In genomic region chr1:205396972-205397616, GRCh38 we compare ENCODE assay signal across 9 cellular contexts. TPM values are rescaled to one million over a fixed set of nuclear protein-coding genes. Genes with fewer than 3 reads are reported as not detected.
DNase-seq lines count a peak whose midpoint lies in the region; ATAC-seq lines count a peak whose summit lies in the region.
"Had no signal": no experiment of that assay in that cellular context is flagged by ENCODE, and none has a peak within 500 bp of the region (broad histone marks: within the 10 kb centered on the region; RNA-seq: fewer than 3 reads in every experiment).

No MANE protein-coding gene starts in this region.

- no peaks in the 10 kb centered on the region for H3K27me3 ChIP-seq in naive thymus-derived CD4-positive, alpha-beta T cell (ENCODE audit: control insufficient read depth in 2 of 2, insufficient read depth in 2 of 2, low read length in 2 of 2)

- H3K4me3 Mint-ChIP-seq in naive thymus-derived CD4-positive, alpha-beta T cell = no peak overlapping the region
- H3K4me3 Mint-ChIP-seq: stimulated activated naive CD8-positive, alpha-beta T cell treated with anti-CD3 and anti-CD28 coated beads, Interleukin-15, Interleukin-2, amounts not matched to agents 100 ng/mL and 50 ng/mL, for 24 hours had no signal

- POLR2A ChIA-PET in naive thymus-derived CD4-positive, alpha-beta T cell (lab: Charles Lee) = interaction anchor here (0.5 kb wide), 1 partner anchor 819 kb away, joined by 3 read pairs; no protein-coding TSS in a partner anchor

- ATAC-seq in esophagus mucosa (peak; percentile 69), GM19452 (IDR thresholded peaks at IDR 0.05; ENCODE audit: unreplicated experiment) (no peak), HG02885 (IDR thresholded peaks at IDR 0.05; ENCODE audit: poor library complexity, unreplicated experiment) (no peak)
- ATAC-seq in naive thymus-derived CD4-positive, alpha-beta T cell = peak; percentile 37

- peaks cover 3 to 46% (median 14%) of the 10 kb centered on the region in 5 donors for H3K27me3 Mint-ChIP-seq in naive thymus-derived CD4-positive, alpha-beta T cell

- DNase-seq in A172 (ENCODE audit: low spot score) = peak; percentile 76
- peak; percentile 71 for DNase-seq in ELF-1 (ENCODE audit: low read depth, low spot score)
- DNase-seq in NCI-H1417 treated with DMSO at 0.1 percent for 48 hours (lab: John Stamatoyannopoulos, UW) = peak; percentile 29
- peak; percentile 48 for DNase-seq in SK-N-DZ (ENCODE audit: low spot score)
- peak in 5 of 9 donors; percentile 14 to 32 (median 15) for DNase-seq in naive thymus-derived CD4-positive, alpha-beta T cell

- H3K9me3 ChIP-seq in naive thymus-derived CD4-positive, alpha-beta T cell (ENCODE audit: control insufficient read depth in 2 of 3, low read length in 3 of 3) = no peaks in the 10 kb centered on the region

- H3K4me1 Mint-ChIP-seq in naive thymus-derived CD4-positive, alpha-beta T cell = peaks cover 0 to 10% (median 0%) of the 10 kb centered on the region in 7 donors

- H3K27ac ChIP-seq in naive thymus-derived CD4-positive, alpha-beta T cell (ENCODE audit: low read depth, low read length) = no peak overlapping the region

- H3K36me3 ChIP-seq in naive thymus-derived CD4-positive, alpha-beta T cell (ENCODE audit: control insufficient read depth in 2 of 3, insufficient read depth in 3 of 3, low read length in 3 of 3) = no peaks in the 10 kb centered on the region

- H3K4me1 ChIP-seq in naive thymus-derived CD4-positive, alpha-beta T cell (ENCODE audit: control insufficient read depth in 2 of 2, insufficient read depth in 2 of 2, low read length in 2 of 2) = no peaks in the 10 kb centered on the region

- no peaks in the 10 kb centered on the region for H3K36me3 Mint-ChIP-seq in naive thymus-derived CD4-positive, alpha-beta T cell

- intact Hi-C loops in naive thymus-derived CD4-positive, alpha-beta T cell (cut with micrococcal nuclease) = loop anchor here (1.0 kb wide), 4 partner anchors 33 to 127 kb away; no protein-coding TSS in a partner anchor

- no peak overlapping the region for H3K4me3 ChIP-seq in naive thymus-derived CD4-positive, alpha-beta T cell (ENCODE audit: low read length)

- CTCF ChIA-PET in naive thymus-derived CD4-positive, alpha-beta T cell (lab: Charles Lee) = interaction anchor here (0.7 to 3.4 kb wide), 11 partner anchors 10 to 524 kb away, joined by 3 to 41 read pairs (median 4); no protein-coding TSS in a partner anchor

- H3K9me3 Mint-ChIP-seq in naive thymus-derived CD4-positive, alpha-beta T cell = peaks cover 0 to 4% (median 0%) of the 10 kb centered on the region in 11 donors
- H3K9me3 Mint-ChIP-seq: stimulated activated naive CD8-positive, alpha-beta T cell treated with anti-CD3 and anti-CD28 coated beads, Interleukin-15, Interleukin-2, amounts not matched to agents 100 ng/mL and 50 ng/mL, for 24 hours had no signal

- H3K27ac Mint-ChIP-seq in naive thymus-derived CD4-positive, alpha-beta T cell = no peak overlapping the region
- H3K27ac Mint-ChIP-seq: stimulated activated naive CD8-positive, alpha-beta T cell treated with anti-CD3 and anti-CD28 coated beads, Interleukin-15, Interleukin-2, amounts not matched to agents 100 ng/mL and 50 ng/mL, for 24 hours had no signal

RNA-seq across cellular contexts. Expression of gene LEMD1, which starts 24.8 kb away (rescaled TPM):
- total RNA-seq in A172 (2014; rRNA removed; shearing (Covaris generic)) = 0.36 and 0.60 TPM in 2 replicates
- polyA plus RNA-seq in SK-N-DZ (2014; cell fraction: cytosol; rRNA removed) = not detected in 2 replicates
- not detected in 2 replicates for polyA plus RNA-seq in SK-N-DZ (2014; cell fraction: nucleus; rRNA removed)
- 6.1 TPM for total RNA-seq in esophagus mucosa
- total RNA-seq in naive thymus-derived CD4-positive, alpha-beta T cell = under 1 TPM in 1 of 5 experiments, not detected in 4; 0.97 TPM
- not detected for polyA plus RNA-seq in naive thymus-derived CD4-positive, alpha-beta T cell

RNA-seq across cellular contexts. Expression of gene KLHDC8A, which starts 40.4 kb away (rescaled TPM):
- total RNA-seq in A172 (2014; rRNA removed; shearing (Covaris generic)) = not detected in 2 replicates
- 1.4 and 1.8 TPM in 2 replicates for polyA plus RNA-seq in SK-N-DZ (2014; cell fraction: cytosol; rRNA removed)
- 0.33 and 0.57 TPM in 2 replicates for polyA plus RNA-seq in SK-N-DZ (2014; cell fraction: nucleus; rRNA removed)
- 3.1 TPM for total RNA-seq in esophagus mucosa
- total RNA-seq in naive thymus-derived CD4-positive, alpha-beta T cell = not detected
- not detected for polyA plus RNA-seq in naive thymus-derived CD4-positive, alpha-beta T cell

RNA-seq across cellular contexts. Expression of gene BLACAT1, which starts 58.8 kb away (rescaled TPM):
- 0.28 and 1.4 TPM in 2 replicates for total RNA-seq in A172 (2014; rRNA removed; shearing (Covaris generic))
- 0.06 and 0.24 TPM in 2 replicates for polyA plus RNA-seq in SK-N-DZ (2014; cell fraction: cytosol; rRNA removed)
- not detected in 2 replicates for polyA plus RNA-seq in SK-N-DZ (2014; cell fraction: nucleus; rRNA removed)
- total RNA-seq in esophagus mucosa = 2.1 TPM
- under 1 TPM in 4 of 5 experiments, not detected in 1; 0.12 to 0.44 (median 0.31) TPM for total RNA-seq in naive thymus-derived CD4-positive, alpha-beta T cell
- under 1 TPM in 1 of 2 donors, not detected in 1; 0.13 TPM for polyA plus RNA-seq in naive thymus-derived CD4-positive, alpha-beta T cell

Comparison
In these comparisons a context has a peak if more than half of its experiments do, and no peak if none do; other contexts are left out.
1. DNase-seq: peak in every context shown above with its lines; median percentile 76 in A172; 71 in ELF-1; 48 in SK-N-DZ; 29 in NCI-H1417 treated with DMSO at 0.1 percent for 48 hours; 15 in naive thymus-derived CD4-positive, alpha-beta T cell.
2. ATAC-seq: peak in esophagus mucosa (single experiment) and naive thymus-derived CD4-positive, alpha-beta T cell (single experiment); none in GM19452 (single experiment) and HG02885 (single experiment).